Comparison of ENCODE assay signal across 28 cellular contexts in the genomic region with DNA sequence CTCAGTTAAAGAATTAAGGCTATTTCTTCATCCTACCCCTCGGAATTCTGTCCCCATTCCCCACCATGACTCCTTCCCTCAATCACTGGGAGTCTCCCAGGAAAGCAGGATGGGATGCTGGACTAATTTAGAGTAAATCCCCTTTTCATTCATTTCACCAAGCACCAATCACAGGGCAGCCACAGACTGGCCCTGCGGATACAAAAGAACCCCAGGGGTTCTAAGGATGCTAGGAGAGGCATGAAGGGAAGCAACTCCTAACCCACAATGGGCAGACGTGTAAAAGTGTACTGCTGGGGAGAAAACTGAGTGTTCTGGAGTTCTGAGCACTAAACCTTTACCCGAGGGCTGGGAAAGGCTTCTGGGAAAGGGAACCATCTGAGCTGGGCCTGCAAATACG.
"Had no signal": no experiment of that assay in that cellular context is flagged by ENCODE, and none has a peak within 500 bp of the region (broad histone marks: within the 10 kb centered on the region; RNA-seq: fewer than 3 reads in every experiment).

No MANE protein-coding gene starts in this region.

- H3K4me3 Mint-ChIP-seq: activated T-cell treated with anti-CD3 and anti-CD28 coated beads, Interleukin-2, amount 50 U/mL, for 72 hours; effector memory CD8-positive, alpha-beta T cell; memory B cell; stimulated activated naive B cell treated with anti-CD40 and anti-IgM and Interleukin-4, amounts not matched to agents 10 μg/mL and 1 μg/mL and 100 μg/mL, for 72 hours had no signal

- H3K27me3 ChIP-seq: cardiac muscle cell, colonic mucosa, dorsolateral prefrontal cortex, gastrocnemius medialis, hepatocyte, pancreas, right atrium auricular region, stomach, thyroid gland, upper lobe of right lung had no signal

- H3K4me3 ChIP-seq: cardiac muscle cell, colonic mucosa, dorsolateral prefrontal cortex, gastrocnemius medialis, hepatocyte, pancreas, psoas muscle, right atrium auricular region, stomach, thyroid gland, upper lobe of right lung had no signal

- H3K27ac ChIP-seq: cardiac muscle cell, colonic mucosa, dorsolateral prefrontal cortex, gastrocnemius medialis, hepatocyte, pancreas, psoas muscle, right atrium auricular region, stomach, thyroid gland, upper lobe of right lung, VCaP had no signal

- H3K27ac Mint-ChIP-seq: activated naive CD4-positive, alpha-beta T cell treated with anti-CD3 and anti-CD28 coated beads, Interleukin-2, amount 50 U/mL, for 72 hours; activated T-cell treated with anti-CD3 and anti-CD28 coated beads, Interleukin-2, amount 50 U/mL, for 72 hours; memory B cell; stimulated activated naive B cell treated with anti-CD40 and anti-IgM and Interleukin-4, amounts not matched to agents 10 μg/mL and 1 μg/mL and 100 μg/mL, for 72 hours had no signal

- H3K9me3 ChIP-seq: colonic mucosa, gastrocnemius medialis, pancreas, psoas muscle, right atrium auricular region, stomach, thyroid gland, upper lobe of right lung had no signal

- ATAC-seq: activated naive CD4-positive, alpha-beta T cell treated with anti-CD3 and anti-CD28 coated beads, Interleukin-2, amount 50 U/mL, for 72 hours; activated T-cell treated with anti-CD3 and anti-CD28 coated beads, Interleukin-2, amount 50 U/mL, for 72 hours; effector memory CD8-positive, alpha-beta T cell; gastrocnemius medialis; naive thymus-derived CD8-positive, alpha-beta T cell; pancreas; psoas muscle; stimulated activated naive B cell treated with anti-CD40 and anti-IgM and Interleukin-4, amounts not matched to agents 10 μg/mL and 1 μg/mL and 100 μg/mL, for 72 hours; upper lobe of right lung had no signal

- H3K9me3 Mint-ChIP-seq: activated naive CD4-positive, alpha-beta T cell treated with anti-CD3 and anti-CD28 coated beads, Interleukin-2, amount 50 U/mL, for 72 hours; activated T-cell treated with anti-CD3 and anti-CD28 coated beads, Interleukin-2, amount 50 U/mL, for 72 hours; effector memory CD8-positive, alpha-beta T cell; memory B cell; naive thymus-derived CD8-positive, alpha-beta T cell; stimulated activated naive B cell treated with anti-CD40 and anti-IgM and Interleukin-4, amounts not matched to agents 10 μg/mL and 1 μg/mL and 100 μg/mL, for 72 hours had no signal

- DNase-seq: activated CD4-positive, alpha-beta T cell treated with anti-CD3 and anti-CD28 coated beads for 4 hours; activated CD4-positive, alpha-beta T cell treated with anti-CD3 and anti-CD28 coated beads, Interleukin-2, amount 50 U/mL, for 4 hours; activated naive CD4-positive, alpha-beta T cell; activated T-cell treated with anti-CD3 and anti-CD28 coated beads for 4 hours; activated T-cell treated with anti-CD3 and anti-CD28 coated beads, Interleukin-2, amount 50 U/mL, for 72 hours; cerebellar nuclear complex; colonic mucosa; dorsolateral prefrontal cortex; effector memory CD8-positive, alpha-beta T cell; erythroblast; gastrocnemius medialis; midbrain; naive thymus-derived CD8-positive, alpha-beta T cell; pancreas; psoas muscle; stimulated activated CD4-positive, alpha-beta T cell treated with anti-CD3 and anti-CD28 coated beads, Interleukin-15, amount 100 ng/mL, for 24 hours; stimulated activated CD4-positive, alpha-beta T cell treated with anti-CD3 and anti-CD28 coated beads, Interleukin-2, amount 100 ng/mL, for 24 hours; stimulated activated naive B cell treated with anti-CD40 and anti-IgM and Interleukin-4, amounts not matched to agents 10 μg/mL and 1 μg/mL and 100 μg/mL, for 72 hours; stomach; T-helper 9 cell; thyroid gland; upper lobe of right lung had no signal

- H3K36me3 Mint-ChIP-seq: activated naive CD4-positive, alpha-beta T cell treated with anti-CD3 and anti-CD28 coated beads, Interleukin-2, amount 50 U/mL, for 72 hours; memory B cell had no signal

- H3K27me3 Mint-ChIP-seq: effector memory CD8-positive, alpha-beta T cell; memory B cell; naive thymus-derived CD8-positive, alpha-beta T cell; stimulated activated naive B cell treated with anti-CD40 and anti-IgM and Interleukin-4, amounts not matched to agents 10 μg/mL and 1 μg/mL and 100 μg/mL, for 72 hours had no signal

- H3K36me3 ChIP-seq: cardiac muscle cell, colonic mucosa, gastrocnemius medialis, pancreas, right atrium auricular region, thyroid gland, upper lobe of right lung had no signal
